9 cellular contexts compared by ENCODE assay signal in the genomic region with DNA sequence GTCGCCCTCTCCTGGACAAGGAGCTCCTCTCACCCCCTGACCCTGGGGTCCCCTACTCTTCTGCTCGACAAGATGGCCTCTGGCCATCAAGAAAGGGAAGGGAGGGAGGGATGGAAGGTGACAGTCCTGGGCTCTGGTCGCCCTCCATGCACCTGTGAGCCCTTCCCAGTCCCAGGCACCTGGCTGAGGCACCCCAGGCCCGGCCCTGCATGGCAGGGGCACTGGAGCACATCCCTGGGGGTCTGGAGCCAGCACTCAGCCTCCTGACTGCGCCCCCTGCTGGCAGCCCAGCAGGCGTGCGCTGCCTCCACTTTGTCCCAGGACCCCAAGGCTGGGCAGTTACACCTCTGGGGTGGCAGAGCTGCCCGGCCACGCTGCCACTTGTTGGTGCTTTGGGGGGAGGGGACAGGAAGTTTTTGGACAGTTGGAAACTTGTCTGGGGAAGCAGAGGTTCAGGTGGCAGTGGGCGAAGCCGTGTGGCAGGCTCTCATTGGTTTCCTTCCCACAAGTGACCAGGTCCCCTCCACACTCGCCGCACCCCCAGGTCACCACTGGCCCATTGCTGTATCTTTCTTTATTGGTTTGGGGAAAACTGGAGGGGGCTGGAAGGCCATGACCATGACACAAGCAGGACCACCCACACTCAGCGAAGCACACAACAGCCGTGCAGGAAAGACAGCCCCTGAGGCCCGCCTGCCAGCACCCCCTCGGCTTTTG. TPM values are rescaled to one million over a fixed set of nuclear protein-coding genes. Genes with fewer than 3 reads are reported as not detected.
DNase-seq lines count a peak whose midpoint lies in the region; ATAC-seq and TF ChIP-seq lines count a peak whose summit lies in the region.
"Had no signal": no experiment of that assay in that cellular context is flagged by ENCODE, and none has a peak within 500 bp of the region (broad histone marks: within the 10 kb centered on the region; RNA-seq: fewer than 3 reads in every experiment).

No MANE protein-coding gene starts in this region.

- intact Hi-C loops in left colon (cut with DNase I, micrococcal nuclease) (loop anchor here in 1 of 2 donors (10.0 kb wide), 1 partner anchor 115 kb away; no protein-coding TSS in a partner anchor), testis (cut with DNase I; ENCODE audit: low total_unique reads) (loop anchor here (5.0 kb wide), 1 partner anchor 132 kb away; no protein-coding TSS in a partner anchor)

- no peak overlapping the region for H3K27ac ChIP-seq in testis

- H3K9me3 Mint-ChIP-seq in activated naive CD8-positive, alpha-beta T cell treated with anti-CD3 and anti-CD28 coated beads, Interleukin-2, amount 50 U/mL, for 24 hours = no peaks in the 10 kb centered on the region

- DNase-seq in Daoy (ENCODE audit: low read depth) (peak; percentile 27), NB4 (ENCODE audit: low read depth) (peak; percentile 58), left colon (no peak), testis (no peak), SKM-1 (lab: John Stamatoyannopoulos, UW; ENCODE audit: unreplicated experiment) (no peak), NCI-H2081 (lab: John Stamatoyannopoulos, UW) (no peak), kidney glomerular epithelial cell (lab: John Stamatoyannopoulos, UW) (no peak)
- DNase-seq in activated naive CD8-positive, alpha-beta T cell treated with anti-CD3 and anti-CD28 coated beads, Interleukin-2, amount 50 U/mL, for 24 hours = peak; percentile 51

- H3K4me1 Mint-ChIP-seq in activated naive CD8-positive, alpha-beta T cell treated with anti-CD3 and anti-CD28 coated beads, Interleukin-2, amount 50 U/mL, for 24 hours = peaks cover 6% of the 10 kb centered on the region

- TF ChIP-seq CTCF in NB4 (IDR thresholded peaks at IDR 0.05; ENCODE audit: low read depth, low read length) (peak; percentile 74), testis (IDR thresholded peaks at IDR 0.05) (peak; percentile 33 to 69 (median 36))

- no peak overlapping the region for H3K4me3 Mint-ChIP-seq in activated naive CD8-positive, alpha-beta T cell treated with anti-CD3 and anti-CD28 coated beads, Interleukin-2, amount 50 U/mL, for 24 hours

- H3K36me3 Mint-ChIP-seq in activated naive CD8-positive, alpha-beta T cell treated with anti-CD3 and anti-CD28 coated beads, Interleukin-2, amount 50 U/mL, for 24 hours (ENCODE audit: low read depth) = no peaks in the 10 kb centered on the region

- ATAC-seq in activated naive CD8-positive, alpha-beta T cell treated with anti-CD3 and anti-CD28 coated beads, Interleukin-2, amount 50 U/mL, for 24 hours = no peak
- ATAC-seq in left colon = peak; percentile 22

- no peak overlapping the region for H3K27ac Mint-ChIP-seq in activated naive CD8-positive, alpha-beta T cell treated with anti-CD3 and anti-CD28 coated beads, Interleukin-2, amount 50 U/mL, for 24 hours

- no peaks in the 10 kb centered on the region for H3K9me3 ChIP-seq in testis

- TF ChIP-seq POLR2A in NB4 (IDR thresholded peaks at IDR 0.05; ENCODE audit: extremely low read depth, insufficient read length) = no peak
- TF ChIP-seq POLR2A in testis (IDR thresholded peaks at IDR 0.05) = no peak

- H3K36me3 ChIP-seq in testis (ENCODE audit: low read depth, missing control alignments) = no peaks in the 10 kb centered on the region

- H3K4me3 ChIP-seq in NB4 (ENCODE audit: low read depth, low read length) = no peak overlapping the region
- no peak overlapping the region for H3K4me3 ChIP-seq in testis

- no peaks in the 10 kb centered on the region for H3K27me3 ChIP-seq in testis

- 78% methylated on average over 12 of the region's 17 CpGs; no CpG with 5 or more reads in 1 of the 2 donors for WGBS in testis, 2 donors

- no peaks in the 10 kb centered on the region for H3K4me1 ChIP-seq in testis

- H3K27me3 Mint-ChIP-seq in activated naive CD8-positive, alpha-beta T cell treated with anti-CD3 and anti-CD28 coated beads, Interleukin-2, amount 50 U/mL, for 24 hours = peaks cover 13% of the 10 kb centered on the region

RNA-seq across cellular contexts. Expression of gene PNCK, which starts 4.3 kb away (rescaled TPM):
- total RNA-seq in Daoy (2014; rRNA removed; shearing (Covaris generic)) = not detected in 2 replicates
- 10 to 100 TPM in 1 of 2 donors, 1 to 10 TPM in 1; 1.1 to 14.2 TPM for total RNA-seq in left colon
- total RNA-seq in testis = 10 to 100 TPM; 41.0 to 51.5 TPM
- 19.9 TPM for polyA plus RNA-seq in testis (ENCODE audit: insufficient read depth, low read depth, low replicate concordance)
- total RNA-seq: M059J had no signal

RNA-seq across cellular contexts. Expression of gene SLC6A8, which starts 18.4 kb away (rescaled TPM):
- 6.3 and 7.5 TPM in 2 replicates for total RNA-seq in Daoy (2014; rRNA removed; shearing (Covaris generic))
- total RNA-seq in left colon (100 to 1,000 TPM; 170 to 270 TPM), testis (100 to 1,000 TPM in 1 of 2 donors, 10 to 100 TPM in 1; 91.3 to 107 TPM)
- polyA plus RNA-seq in testis (ENCODE audit: insufficient read depth, low read depth, low replicate concordance) = 73.5 TPM

RNA-seq across cellular contexts. Expression of gene DUSP9, which starts 22.3 kb away (rescaled TPM):
- 10.2 and 16.4 TPM in 2 replicates for total RNA-seq in Daoy (2014; rRNA removed; shearing (Covaris generic))
- total RNA-seq in left colon = not detected
- total RNA-seq in testis = 10 to 100 TPM in 1 of 2 donors, 1 to 10 TPM in 1; 6.2 to 10.2 TPM
- 2.5 TPM for polyA plus RNA-seq in testis (ENCODE audit: insufficient read depth, low read depth, low replicate concordance)

RNA-seq across cellular contexts. Expression of gene BCAP31, which starts 54.9 kb away (rescaled TPM):
- total RNA-seq in Daoy (2014; rRNA removed; shearing (Covaris generic)) = 146 and 203 TPM in 2 replicates
- total RNA-seq in left colon = 100 to 1,000 TPM; 200 to 203 TPM
- total RNA-seq in testis = 100 to 1,000 TPM; 149 to 153 TPM
- polyA plus RNA-seq in testis (ENCODE audit: insufficient read depth, low read depth, low replicate concordance) = 222 TPM

RNA-seq across cellular contexts. Expression of gene ABCD1, which starts 55.3 kb away (rescaled TPM):
- total RNA-seq in Daoy (2014; rRNA removed; shearing (Covaris generic)) = 4.8 and 5.0 TPM in 2 replicates
- 10 to 100 TPM; 15.1 to 15.9 TPM for total RNA-seq in left colon
- 100 to 1,000 TPM in 1 of 2 donors, 10 to 100 TPM in 1; 84.4 to 112 TPM for total RNA-seq in testis
- 34.3 TPM for polyA plus RNA-seq in testis (ENCODE audit: insufficient read depth, low read depth, low replicate concordance)

Comparison
In these comparisons a context has a peak if more than half of its experiments do, and no peak if none do; other contexts are left out.
1. DNase-seq: peak in Daoy (single experiment), NB4 (single experiment) and activated naive CD8-positive, alpha-beta T cell treated with anti-CD3 and anti-CD28 coated beads, Interleukin-2, amount 50 U/mL, for 24 hours (single experiment); none in left colon (0 of 2), testis (single experiment), SKM-1 (single experiment), NCI-H2081 (0 of 2) and kidney glomerular epithelial cell (single experiment).
2. RNA of gene SLC6A8, which starts 18.4 kb away (total RNA-seq): 170 to 270 TPM in left colon and 91.3 to 107 TPM in testis; 6.3 to 7.5 TPM in Daoy; every median in the first group is over 10 times any median in the second.
3. RNA of gene DUSP9, which starts 22.3 kb away (total RNA-seq): 10.2 to 16.4 TPM in Daoy and 6.2 to 10.2 TPM in testis; not detected in left colon; every median in the first group is over 4 times any median in the second.